ENCODE assay signal across 13 cellular contexts in genomic region chr1:192756847-192757246, GRCh38.
"Had no signal": no experiment of that assay in that cellular context is flagged by ENCODE, and none has a peak within 500 bp of the region (broad histone marks: within the 10 kb centered on the region; RNA-seq: fewer than 3 reads in every experiment).

No MANE protein-coding gene starts in this region.

- H3K36me3 ChIP-seq: right atrium auricular region, tibial artery had no signal

- H3K4me3 ChIP-seq: right atrium auricular region, tibial artery, uterus had no signal

- ATAC-seq: activated CD8-positive, alpha-beta T cell treated with anti-CD3 and anti-CD28 coated beads for 36 hours; activated T-helper 17 cell treated with anti-CD3 and anti-CD28 coated beads, Interleukin-2, amount 50 U/mL, for 72 hours; stimulated activated naive CD8-positive, alpha-beta T cell treated with anti-CD3 and anti-CD28 coated beads, Interleukin-15, Interleukin-2, amounts not matched to agents 100 U/mL and 50 U/mL, for 24 hours had no signal

- DNase-seq: activated CD4-positive, alpha-beta T cell treated with anti-CD3 and anti-CD28 coated beads, Interleukin-2, amount 10 ng/mL, durations not matched to agents 24 days and 14 days; activated CD8-positive, alpha-beta T cell treated with anti-CD3 and anti-CD28 coated beads for 36 hours; activated naive CD4-positive, alpha-beta T cell; activated naive CD8-positive, alpha-beta T cell treated with anti-CD3 and anti-CD28 coated beads for 36 hours; activated T-cell treated with anti-CD3 and anti-CD28 coated beads, Interleukin-2, amount 50 U/mL, for 1 hour; amniotic stem cell; effector CD4-positive, alpha-beta T cell; stimulated activated CD4-positive, alpha-beta T cell treated with anti-CD3 and anti-CD28 coated beads, Interleukin-2, amount 100 ng/mL, for 24 hours; stimulated activated naive CD8-positive, alpha-beta T cell treated with anti-CD3 and anti-CD28 coated beads, Interleukin-15, Interleukin-2, amounts not matched to agents 100 U/mL and 50 U/mL, for 24 hours; tibial artery; uterus had no signal

- H3K4me1 ChIP-seq: right atrium auricular region, tibial artery, uterus had no signal

- H3K9me3 ChIP-seq: right atrium auricular region, tibial artery, uterus had no signal

- H3K27me3 ChIP-seq: right atrium auricular region, tibial artery, uterus had no signal

- H3K27ac ChIP-seq: right atrium auricular region, tibial artery, uterus had no signal
